1 cellular context compared by ENCODE assay signal in genomic region chr11:17575431-17576425, GRCh38.
TF ChIP-seq lines count a peak whose summit lies in the region.

No MANE protein-coding gene starts in this region.

TF ChIP-seq in WTC11, 78 proteins besides CTCF, POLR2A, EP300 and RAD21 (continued from another document):
- TF ChIP-seq, protein P1, sequence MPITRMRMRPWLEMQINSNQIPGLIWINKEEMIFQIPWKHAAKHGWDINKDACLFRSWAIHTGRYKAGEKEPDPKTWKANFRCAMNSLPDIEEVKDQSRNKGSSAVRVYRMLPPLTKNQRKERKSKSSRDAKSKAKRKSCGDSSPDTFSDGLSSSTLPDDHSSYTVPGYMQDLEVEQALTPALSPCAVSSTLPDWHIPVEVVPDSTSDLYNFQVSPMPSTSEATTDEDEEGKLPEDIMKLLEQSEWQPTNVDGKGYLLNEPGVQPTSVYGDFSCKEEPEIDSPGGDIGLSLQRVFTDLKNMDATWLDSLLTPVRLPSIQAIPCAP (CRISPR knock-in tag; IDR thresholded peaks at IDR 0.05), result no peak
- no peak for TF ChIP-seq ZBTB43 (CRISPR knock-in tag; IDR thresholded peaks at IDR 0.05)
- no peak for TF ChIP-seq ZNF263 (CRISPR knock-in tag; IDR thresholded peaks at IDR 0.05; ENCODE audit: low read depth)
- no peak for TF ChIP-seq ZBTB21 (CRISPR knock-in tag; IDR thresholded peaks at IDR 0.05; ENCODE audit: borderline replicate concordance)
